1 cellular context compared by ENCODE assay signal in genomic region chr22:21917959-21918261, GRCh38.
A peak's percentile ranks its signal among the peaks of the same experiment; 100 is the strongest.
TF ChIP-seq lines count a peak whose summit lies in the region.

No MANE protein-coding gene starts in this region.

TF ChIP-seq in K562, 482 proteins besides CTCF, POLR2A, EP300 and RAD21 (continued from another document):
- TF ChIP-seq THAP12 (CRISPR knock-in tag; IDR thresholded peaks at IDR 0.05), result peak; percentile 29; the same call in 1 of the 2 replicates
- TF ChIP-seq STAG1 (CRISPR knock-in tag; IDR thresholded peaks at IDR 0.05; ENCODE audit: borderline replicate concordance), result peak; percentile 35; the same call in 1 of the 2 replicates
- peak; percentile 2 for TF ChIP-seq SNRNP70 (optimal IDR thresholded peaks at IDR 0.05; ENCODE audit: low read depth, low read length)
- peak in 1 of 3 experiments; percentile 6 for TF ChIP-seq YY1 (IDR thresholded peaks at IDR 0.05; ENCODE audit: borderline replicate concordance in 1 of 3, control insufficient read depth in 1 of 3, extremely low read depth in 1 of 3, insufficient read depth in 3 of 3, insufficient read length in 1 of 3, insufficient replicate concordance in 2 of 3, low read depth in 1 of 3, low read length in 2 of 3)
